21 cellular contexts compared by ENCODE assay signal in genomic region chr18:44568986-44569385, GRCh38.
A peak's percentile ranks its signal among the peaks of the same experiment; 100 is the strongest.
DNase-seq lines count a peak whose midpoint lies in the region; ATAC-seq, FAIRE-seq and TF ChIP-seq lines count a peak whose summit lies in the region.
"Had no signal": no experiment of that assay in that cellular context is flagged by ENCODE, and none has a peak within 500 bp of the region (broad histone marks: within the 10 kb centered on the region; RNA-seq: fewer than 3 reads in every experiment).

No MANE protein-coding gene starts in this region.

- FAIRE-seq in frontal cortex (lab: Jason Lieb, UNC), result no peak
- FAIRE-seq: G401.6, GM12891, GM18507 had no signal

- DNase-seq in ELF-1 (ENCODE audit: low read depth, low spot score) (peak; percentile 36), adipocyte (ENCODE audit: low read depth) (peak; percentile 49), fibroblast of villous mesenchyme (ENCODE audit: low read depth) (peak; percentile 39), frontal cortex (ENCODE audit: low spot score in 2 of 2) (no peak), mucosa of gallbladder (ENCODE audit: low spot score) (no peak), NCI-H2029 treated with DMSO at 0.1 percent for 48 hours (lab: John Stamatoyannopoulos, UW) (no peak)
- DNase-seq: CD4-positive, alpha-beta T cell; H7; MG63; NCI-H1092; NCI-H146; NCI-H2081 treated with DMSO at 0.1 percent for 48 hours; NCI-H524; Right ventricle myocardium superior; SK-N-SH had no signal

- no peak overlapping the region for H3K9ac ChIP-seq in adipocyte (ENCODE audit: low read length)
- H3K9ac ChIP-seq: KMS-11, SK-N-SH had no signal

- ATAC-seq in GM21423 (IDR thresholded peaks at IDR 0.05; ENCODE audit: unreplicated experiment), result no peak
- ATAC-seq: Panc1 had no signal

- H3K36me3 ChIP-seq in adipocyte (ENCODE audit: control insufficient read depth, insufficient read depth, low read length, severe bottlenecking), result no peaks in the 10 kb centered on the region
- H3K36me3 ChIP-seq: MG63 had no signal

- H3K4me1 ChIP-seq in adipocyte (ENCODE audit: control insufficient read depth, insufficient read depth, low read length), result no peaks in the 10 kb centered on the region

- H3K9me3 ChIP-seq in adipocyte (ENCODE audit: control insufficient read depth, low read length), result no peaks in the 10 kb centered on the region
- H3K9me3 ChIP-seq: MG63, SK-N-SH had no signal

- TF ChIP-seq CTCF in fibroblast of villous mesenchyme (IDR thresholded peaks at IDR 0.05; ENCODE audit: insufficient read depth, low read depth, low read length), result no peak

- no peak overlapping the region for H3K4me3 ChIP-seq in adipocyte (ENCODE audit: low read length)
- H3K4me3 ChIP-seq in fibroblast of villous mesenchyme (ENCODE audit: low read depth, low read length), result no peak overlapping the region
- H3K4me3 ChIP-seq: MG63 had no signal

- H3K27me3 ChIP-seq in adipocyte (replicated peaks; ENCODE audit: control insufficient read depth, insufficient read depth, low read length), result no peaks in the 10 kb centered on the region
- H3K27me3 ChIP-seq: MG63 had no signal

Comparison
In these comparisons a context has a peak if more than half of its experiments do, and no peak if none do; other contexts are left out.
1. DNase-seq: peak in ELF-1 (single experiment), adipocyte (single experiment) and fibroblast of villous mesenchyme (single experiment); none in frontal cortex (0 of 2), mucosa of gallbladder (single experiment) and NCI-H2029 treated with DMSO at 0.1 percent for 48 hours (single experiment).